In the genomic region with DNA sequence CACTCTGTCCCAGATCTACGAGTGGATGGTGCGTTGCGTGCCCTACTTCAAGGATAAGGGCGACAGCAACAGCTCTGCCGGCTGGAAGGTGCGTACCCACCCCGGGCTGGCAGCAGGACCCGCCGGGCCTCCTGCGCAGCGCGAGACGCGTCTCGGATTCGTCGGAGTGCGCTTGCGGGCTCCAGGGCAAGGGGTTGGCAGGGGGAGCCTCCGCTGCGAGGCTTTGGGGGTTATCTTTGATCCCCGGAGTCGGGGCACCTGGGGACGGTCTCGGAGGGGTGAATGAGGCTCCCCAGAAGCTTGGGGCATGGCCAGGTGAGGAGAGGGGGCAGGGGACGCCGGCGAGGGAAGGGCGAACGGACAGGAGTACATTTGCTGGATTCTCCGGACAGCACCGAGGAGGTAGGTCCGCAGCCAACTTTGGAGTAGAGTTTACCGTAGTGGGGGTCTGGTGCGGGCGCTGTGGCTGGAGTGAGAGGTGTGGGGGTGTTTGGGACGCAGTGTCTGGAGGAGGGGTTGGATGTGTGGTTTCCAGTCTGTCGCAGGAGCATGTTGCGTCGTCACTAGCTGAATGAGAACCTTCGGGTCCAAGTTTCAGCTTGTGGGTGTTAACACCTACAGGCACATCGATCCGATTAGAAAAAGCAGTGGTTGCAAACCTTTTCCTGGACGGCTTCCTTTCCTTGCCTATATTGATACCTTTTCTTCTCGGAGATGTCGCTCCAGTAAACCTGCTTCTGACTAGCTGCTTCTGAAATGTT, we compare ENCODE assay signal across 8 cellular contexts. TPM values are rescaled to one million over a fixed set of nuclear protein-coding genes. Genes with fewer than 3 reads are reported as not detected.
DNase-seq lines count a peak whose midpoint lies in the region; ATAC-seq, FAIRE-seq and TF ChIP-seq lines count a peak whose summit lies in the region.

No MANE protein-coding gene starts in this region.

- H3K27ac Mint-ChIP-seq in stimulated activated naive CD8-positive, alpha-beta T cell treated with anti-CD3 and anti-CD28 coated beads, Interleukin-15, amount 100 ng/mL, for 72 hours, result no peak overlapping the region

- H3K27me3 ChIP-seq in BJ (ENCODE audit: control insufficient read depth, insufficient read depth, low read length), result no peaks in the 10 kb centered on the region
- H3K27me3 ChIP-seq in keratinocyte (ENCODE audit: control insufficient read depth, extremely low read depth, insufficient read depth, low read length), result no peaks in the 10 kb centered on the region
- no peaks in the 10 kb centered on the region; the same call in 1 of the 2 replicates for H3K27me3 ChIP-seq in Karpas-422 (ENCODE audit: low read length)

- H3K9me2 ChIP-seq in Karpas-422 (replicated peaks; ENCODE audit: insufficient read depth, low read length), result no peaks in the 10 kb centered on the region

- H3K9me3 Mint-ChIP-seq in stimulated activated naive CD8-positive, alpha-beta T cell treated with anti-CD3 and anti-CD28 coated beads, Interleukin-15, amount 100 ng/mL, for 72 hours, result no peaks in the 10 kb centered on the region

- H3K4me1 ChIP-seq in keratinocyte (ENCODE audit: control insufficient read depth, extremely low read depth, insufficient read depth, low read length) (peaks cover 41% of the 10 kb centered on the region), Karpas-422 (ENCODE audit: low read length) (peaks cover 73% of the 10 kb centered on the region)

- H3K4me3 ChIP-seq in BJ (ENCODE audit: low read depth, low read length) (peak overlapping the region; percentile 89), astrocyte of the spinal cord (ENCODE audit: low read depth, low read length) (peak overlapping the region; percentile 90), keratinocyte (ENCODE audit: control insufficient read depth in 2 of 3, extremely low read depth in 1 of 3, insufficient read depth in 2 of 3, low read depth in 1 of 3, low read length in 3 of 3) (peak overlapping the region; percentile 73 to 95 (median 92)), Karpas-422 (ENCODE audit: low read length) (no peak overlapping the region)

- H4K20me1 ChIP-seq in keratinocyte (ENCODE audit: control insufficient read depth, extremely low read depth, insufficient read depth, low read length) (peaks cover 7% of the 10 kb centered on the region), Karpas-422 (ENCODE audit: insufficient read depth, low read depth, low read length) (peaks cover 23% of the 10 kb centered on the region)

- H3K36me3 ChIP-seq in BJ (ENCODE audit: control insufficient read depth, insufficient read depth, low read length), result no peaks in the 10 kb centered on the region
- peaks cover 0 to 4% of the 10 kb centered on the region in 2 experiments for H3K36me3 ChIP-seq in keratinocyte (ENCODE audit: control insufficient read depth in 2 of 2, extremely low read depth in 1 of 2, insufficient read depth in 2 of 2, low read length in 2 of 2)
- H3K36me3 ChIP-seq in Karpas-422 (ENCODE audit: insufficient read depth, low read length), result no peaks in the 10 kb centered on the region

- dilution Hi-C loops in keratinocyte (cut with MboI; ENCODE audit: extremely low pct_ligation_motif_present, low sequenced_read_pairs), result no loop called here

- CTCF ChIA-PET in BJ (lab: Yijun Ruan, JAX), result interaction anchor here (0.6 to 1.6 kb wide), 3 partner anchors 20 to 331 kb away, joined by 3 read pairs; no protein-coding TSS in a partner anchor

- peak overlapping the region; percentile 41 to 49 for H3K4me3 Mint-ChIP-seq in stimulated activated naive CD8-positive, alpha-beta T cell treated with anti-CD3 and anti-CD28 coated beads, Interleukin-15, amount 100 ng/mL, for 72 hours

- ATAC-seq in stimulated activated naive CD8-positive, alpha-beta T cell treated with anti-CD3 and anti-CD28 coated beads, Interleukin-15, amount 100 ng/mL, for 72 hours, result no peak
- ATAC-seq in esophagus mucosa, result no peak

- peak overlapping the region; percentile 92 for H3K9ac ChIP-seq in keratinocyte (ENCODE audit: control insufficient read depth, extremely low read depth, insufficient read depth, low read length)
- no peak overlapping the region for H3K9ac ChIP-seq in Karpas-422 (ENCODE audit: low read length)

- no peak for TF ChIP-seq CTCF in BJ (IDR thresholded peaks at IDR 0.05; ENCODE audit: insufficient read depth, low read depth, low read length)
- no peak for TF ChIP-seq CTCF in astrocyte of the spinal cord (IDR thresholded peaks at IDR 0.05; ENCODE audit: low read depth, low read length)
- TF ChIP-seq CTCF in keratinocyte (optimal IDR thresholded peaks at IDR 0.05 in 1 of 3, IDR thresholded peaks at IDR 0.05 in 1 of 3, conservative IDR thresholded peaks at IDR 0.05 in 1 of 3; ENCODE audit: extremely low read depth in 1 of 3, insufficient read depth in 2 of 3, low read length in 3 of 3), result no peak

- no peak for FAIRE-seq in keratinocyte (lab: Jason Lieb, UNC)

- H2AFZ ChIP-seq in keratinocyte (ENCODE audit: control insufficient read depth, low read length) (no peak overlapping the region), Karpas-422 (ENCODE audit: low read length) (no peak overlapping the region)

- H3K27ac ChIP-seq in keratinocyte (ENCODE audit: control insufficient read depth, insufficient read depth, low read length), result peak overlapping the region; percentile 85
- H3K27ac ChIP-seq in Karpas-422 (ENCODE audit: low read length), result no peak overlapping the region

- no peak for DNase-seq in BJ (ENCODE audit: low read depth)
- DNase-seq in HuH-7.5 (ENCODE audit: low spot score), result peak; percentile 36
- DNase-seq in astrocyte of the spinal cord (ENCODE audit: low read depth, low spot score), result peak; percentile 32
- DNase-seq in keratinocyte (ENCODE audit: low read depth, low spot score), result no peak
- no peak for DNase-seq in stimulated activated naive CD8-positive, alpha-beta T cell treated with anti-CD3 and anti-CD28 coated beads, Interleukin-15, amount 100 ng/mL, for 72 hours
- no peak for DNase-seq in Karpas-422
- DNase-seq in ACHN, result no peak

- POLR2A ChIA-PET in BJ (lab: Charles Lee), result no interaction called here

- H3K9me1 ChIP-seq in keratinocyte (ENCODE audit: control insufficient read depth, extremely low read depth, insufficient read depth, low read length), result peaks cover 2% of the 10 kb centered on the region

- H3K4me2 ChIP-seq in keratinocyte (ENCODE audit: control insufficient read depth, extremely low read depth, insufficient read depth, low read depth, low read length) (peak overlapping the region; percentile 93), Karpas-422 (ENCODE audit: low read depth, low read length, poor library complexity, severe bottlenecking) (no peak overlapping the region)

- in situ Hi-C loops in astrocyte of the spinal cord (cut with HindIII; ENCODE audit: low sequenced_read_pairs) (no loop called here), ACHN (cut with HindIII; ENCODE audit: low pct_ligation_motif_present, low pct_unique_long_range_greater_than_20kb, low sequenced_read_pairs) (no loop called here)

- peaks cover 38% of the 10 kb centered on the region for H3K79me2 ChIP-seq in keratinocyte (ENCODE audit: control insufficient read depth, insufficient read depth, low read length)
- H3K79me2 ChIP-seq in Karpas-422 (ENCODE audit: low read length), result no peaks in the 10 kb centered on the region

- no peaks in the 10 kb centered on the region for H3K9me3 ChIP-seq in keratinocyte (ENCODE audit: control insufficient read depth, low read depth, low read length)
- H3K9me3 ChIP-seq in Karpas-422 (ENCODE audit: low read length), result no peaks in the 10 kb centered on the region

- H3K27me3 Mint-ChIP-seq in stimulated activated naive CD8-positive, alpha-beta T cell treated with anti-CD3 and anti-CD28 coated beads, Interleukin-15, amount 100 ng/mL, for 72 hours, result peaks cover 22% of the 10 kb centered on the region

- H3K4me1 Mint-ChIP-seq in stimulated activated naive CD8-positive, alpha-beta T cell treated with anti-CD3 and anti-CD28 coated beads, Interleukin-15, amount 100 ng/mL, for 72 hours, result peaks cover 52% of the 10 kb centered on the region

RNA-seq across cellular contexts. Expression of gene FOXO3, which starts 1.2 kb away (rescaled TPM):
- 20.3 and 25.4 TPM in 2 replicates for polyA plus RNA-seq in BJ (2011; rRNA removed)
- polyA minus RNA-seq in BJ (2011; rRNA and poly(A)+ RNA removed), result 71.0 and 111 TPM in 2 replicates
- polyA plus RNA-seq in keratinocyte, result 17.6 to 22.5 TPM (median 20.4 TPM) in 3 replicates
- 19.2 TPM for polyA plus RNA-seq in keratinocyte (2011; ENCODE audit: low read depth)
- 14.3 and 17.3 TPM in 2 replicates for polyA plus RNA-seq in keratinocyte (2011; cell fraction: cytosol; rRNA removed)
- 28.1 and 29.4 TPM in 2 replicates for polyA plus RNA-seq in keratinocyte (2011; cell fraction: nucleus; rRNA removed)
- polyA plus RNA-seq in keratinocyte (2012; ENCODE audit: low replicate concordance), result 17.0 and 39.7 TPM in 2 replicates
- 95.4 to 137 TPM (median 123 TPM) in 3 replicates for polyA minus RNA-seq in keratinocyte
- 45.5 TPM for polyA minus RNA-seq in keratinocyte (2011; cell fraction: cytosol; rRNA and poly(A)+ RNA removed)
- 54.6 and 69.6 TPM in 2 replicates for polyA minus RNA-seq in keratinocyte (2011; cell fraction: nucleus; rRNA and poly(A)+ RNA removed)
- 29.3 TPM for total RNA-seq in esophagus mucosa
- 5.5 and 10.5 TPM in 2 replicates for total RNA-seq in Karpas-422 (2014; rRNA removed; shearing (Covaris generic); ENCODE audit: low replicate concordance)

Comparison
In these comparisons a context has a peak if more than half of its experiments do, and no peak if none do; other contexts are left out.
1. DNase-seq: peak in HuH-7.5 (single experiment) and astrocyte of the spinal cord (single experiment); none in BJ (single experiment), keratinocyte (single experiment), stimulated activated naive CD8-positive, alpha-beta T cell treated with anti-CD3 and anti-CD28 coated beads, Interleukin-15, amount 100 ng/mL, for 72 hours (0 of 2), Karpas-422 (single experiment) and ACHN (single experiment).